ENCODE assay signal across 17 cellular contexts in the genomic region with DNA sequence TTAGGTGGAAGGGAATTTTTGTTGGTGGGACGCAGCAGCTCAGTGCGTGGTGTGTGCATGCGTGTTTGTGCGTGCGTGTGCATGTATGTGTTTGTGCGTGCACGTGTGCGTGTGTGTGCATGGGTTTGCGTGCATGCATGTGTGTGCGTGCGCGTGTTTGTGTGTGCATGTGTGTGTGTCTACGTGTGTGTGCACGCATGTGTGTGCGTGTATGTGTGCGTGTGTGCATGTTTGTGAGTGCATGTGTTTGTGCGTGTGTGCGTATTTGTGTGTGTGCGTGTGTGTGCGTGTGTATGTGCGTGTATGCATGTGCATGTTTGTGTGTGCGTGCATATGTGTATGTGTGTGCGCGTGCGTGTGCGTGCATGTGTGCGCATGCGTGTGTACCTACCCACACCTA. TPM values are rescaled to one million over a fixed set of nuclear protein-coding genes. Genes with fewer than 3 reads are reported as not detected.
DNase-seq lines count a peak whose midpoint lies in the region; ATAC-seq and TF ChIP-seq lines count a peak whose summit lies in the region.
"Had no signal": no experiment of that assay in that cellular context is flagged by ENCODE, and none has a peak within 500 bp of the region (broad histone marks: within the 10 kb centered on the region; RNA-seq: fewer than 3 reads in every experiment).

No MANE protein-coding gene starts in this region.

- H3K36me3 Mint-ChIP-seq in activated naive CD4-positive, alpha-beta T cell treated with anti-CD3 and anti-CD28 coated beads for 36 hours (ENCODE audit: low read depth): no peaks in the 10 kb centered on the region
- no peaks in the 10 kb centered on the region for H3K36me3 Mint-ChIP-seq in activated naive CD4-positive, alpha-beta T cell treated with anti-CD3 and anti-CD28 coated beads, Interleukin-2, amount 50 U/mL, for 72 hours
- H3K36me3 Mint-ChIP-seq in T-helper 17 cell (ENCODE audit: low read depth): no peaks in the 10 kb centered on the region

- CTCF ChIA-PET in activated naive CD4-positive, alpha-beta T cell treated with anti-CD3 and anti-CD28 coated beads for 36 hours (lab: Charles Lee): interaction anchor here (0.6 to 1.1 kb wide), 4 partner anchors 46 to 289 kb away, joined by 3 to 5 read pairs (median 3); no protein-coding TSS in a partner anchor

- H3K36me3 ChIP-seq in iPS-15b (ENCODE audit: control insufficient read depth, insufficient read depth, low read length): no peaks in the 10 kb centered on the region
- no peaks in the 10 kb centered on the region for H3K36me3 ChIP-seq in stomach smooth muscle (ENCODE audit: control insufficient read depth in 2 of 2, insufficient read depth in 2 of 2, low read length in 2 of 2)
- no peaks in the 10 kb centered on the region for H3K36me3 ChIP-seq in adrenal gland (replicated peaks in 1 of 2)
- H3K36me3 ChIP-seq in H7 (replicated peaks; ENCODE audit: control insufficient read depth, insufficient read depth, low read length): no peaks in the 10 kb centered on the region
- H3K36me3 ChIP-seq: neutrophil, thoracic aorta had no signal

- no peaks in the 10 kb centered on the region for H3K27me3 Mint-ChIP-seq in activated naive CD4-positive, alpha-beta T cell treated with anti-CD3 and anti-CD28 coated beads for 36 hours (ENCODE audit: low read depth)
- H3K27me3 Mint-ChIP-seq in T-helper 17 cell: peaks cover 26% of the 10 kb centered on the region

- H3K27ac Mint-ChIP-seq in activated naive CD4-positive, alpha-beta T cell treated with anti-CD3 and anti-CD28 coated beads for 36 hours: no peak overlapping the region
- H3K27ac Mint-ChIP-seq in activated naive CD4-positive, alpha-beta T cell treated with anti-CD3 and anti-CD28 coated beads, Interleukin-2, amount 50 U/mL, for 72 hours: peak overlapping the region in 1 of 2 donors; percentile 6
- H3K27ac Mint-ChIP-seq in T-helper 17 cell: no peak overlapping the region
- H3K27ac Mint-ChIP-seq: activated T-helper 2 cell treated with anti-CD3 and anti-CD28 coated beads, Interferon-gamma antibody, Interleukin-2, Interleukin-4, amounts not matched to agents 10 μg/mL and 5 μg/mL and 100 μg/mL, durations not matched to agents 14 hours and 24 hours and 36 hours had no signal

- H3K9me3 ChIP-seq in T-helper 17 cell (ENCODE audit: control insufficient read depth, low read length, poor library complexity, severe bottlenecking) (no peaks in the 10 kb centered on the region), iPS-15b (ENCODE audit: control insufficient read depth, insufficient read depth, low read length) (no peaks in the 10 kb centered on the region), stomach smooth muscle (ENCODE audit: control insufficient read depth in 2 of 2, low read length in 2 of 2) (no peaks in the 10 kb centered on the region), adrenal gland (replicated peaks in 1 of 3) (no peaks in the 10 kb centered on the region)
- H3K9me3 ChIP-seq: left lung, neutrophil, Peyer's patch, spleen, thoracic aorta had no signal

- no peaks in the 10 kb centered on the region for H3K9me3 Mint-ChIP-seq in activated naive CD4-positive, alpha-beta T cell treated with anti-CD3 and anti-CD28 coated beads for 36 hours
- no peaks in the 10 kb centered on the region for H3K9me3 Mint-ChIP-seq in activated naive CD4-positive, alpha-beta T cell treated with anti-CD3 and anti-CD28 coated beads, Interleukin-2, amount 50 U/mL, for 72 hours
- H3K9me3 Mint-ChIP-seq: activated CD4-positive, alpha-beta T cell treated with anti-CD3 and anti-CD28 coated beads, Interleukin-2, amount 10 ng/mL, durations not matched to agents 7 days and 5 days; activated T-helper 2 cell treated with anti-CD3 and anti-CD28 coated beads, Interferon-gamma antibody, Interleukin-2, Interleukin-4, amounts not matched to agents 10 μg/mL and 5 μg/mL and 100 μg/mL, durations not matched to agents 14 hours and 24 hours and 36 hours; T-cell had no signal

- no peak for DNase-seq in activated naive CD4-positive, alpha-beta T cell treated with anti-CD3 and anti-CD28 coated beads for 36 hours
- no peak for DNase-seq in activated naive CD4-positive, alpha-beta T cell treated with anti-CD3 and anti-CD28 coated beads, Interleukin-2, amount 50 U/mL, for 72 hours (ENCODE audit: low spot score in 2 of 2)
- no peak for DNase-seq in T-helper 17 cell
- DNase-seq in adrenal gland: no peak
- no peak for DNase-seq in H7

- WGBS in adrenal gland, 4 donors: 78 to 93% (median 84%) methylated on average over 28 of the region's 28 CpGs

- ATAC-seq in activated naive CD4-positive, alpha-beta T cell treated with anti-CD3 and anti-CD28 coated beads, Interleukin-2, amount 50 U/mL, for 72 hours: no peak
- ATAC-seq in T-helper 17 cell (no peak), HG03095 (IDR thresholded peaks at IDR 0.05; ENCODE audit: unreplicated experiment) (no peak)

- no peak for TF ChIP-seq CTCF in adrenal gland (IDR thresholded peaks at IDR 0.05)

- no peak for TF ChIP-seq POLR2A in adrenal gland (IDR thresholded peaks at IDR 0.05)

- H3K4me3 ChIP-seq in iPS-15b (ENCODE audit: low read depth, low read length): peak overlapping the region; percentile 38
- H3K4me3 ChIP-seq in stomach smooth muscle (ENCODE audit: low read length in 2 of 2): peak overlapping the region; percentile 50 to 73
- peak overlapping the region in 1 of 4 donors; percentile 58 for H3K4me3 ChIP-seq in adrenal gland
- no peak overlapping the region for H3K4me3 ChIP-seq in H7 (ENCODE audit: insufficient read depth, low read depth, low read length)
- H3K4me3 ChIP-seq: left lung had no signal

- intact Hi-C loops in activated naive CD4-positive, alpha-beta T cell treated with anti-CD3 and anti-CD28 coated beads for 36 hours (cut with micrococcal nuclease): no loop called here
- intact Hi-C loops in adrenal gland (cut with DNase I): loop anchor here in 1 of 2 donors (10.0 kb wide), 2 partner anchors 71 to 251 kb away; a partner anchor contains a TSS

- H3K9ac ChIP-seq in iPS-15b (ENCODE audit: low read depth, low read length) (no peak overlapping the region), stomach smooth muscle (ENCODE audit: low read length in 2 of 2) (no peak overlapping the region)
- H3K9ac ChIP-seq: KMS-11 had no signal

- peaks cover 11% of the 10 kb centered on the region for H3K4me1 ChIP-seq in iPS-15b (ENCODE audit: control insufficient read depth, insufficient read depth, low read length)
- H3K4me1 ChIP-seq in stomach smooth muscle (ENCODE audit: control insufficient read depth, insufficient read depth, low read length): peaks cover 11% of the 10 kb centered on the region
- H3K4me1 ChIP-seq in adrenal gland (replicated peaks in 1 of 2): peaks cover 8 to 19% of the 10 kb centered on the region in 2 donors

- H3K4me3 Mint-ChIP-seq in activated naive CD4-positive, alpha-beta T cell treated with anti-CD3 and anti-CD28 coated beads for 36 hours: peak overlapping the region; percentile 57
- H3K4me3 Mint-ChIP-seq in T-helper 17 cell: peak overlapping the region; percentile 83

- H3K27ac ChIP-seq in stomach smooth muscle (ENCODE audit: low read length) (no peak overlapping the region), adrenal gland (no peak overlapping the region)
- H3K27ac ChIP-seq: KMS-11, left lung, neutrophil, Peyer's patch, spleen, thoracic aorta had no signal

- peaks cover 2% of the 10 kb centered on the region for H3K27me3 ChIP-seq in iPS-15b (ENCODE audit: control insufficient read depth, insufficient read depth, low read length)
- no peaks in the 10 kb centered on the region for H3K27me3 ChIP-seq in stomach smooth muscle (ENCODE audit: control insufficient read depth in 1 of 2, insufficient read depth in 2 of 2, low read length in 2 of 2)
- H3K27me3 ChIP-seq in adrenal gland: no peaks in the 10 kb centered on the region
- H3K27me3 ChIP-seq in H7 (ENCODE audit: control insufficient read depth, insufficient read depth, low read length): no peaks in the 10 kb centered on the region
- H3K27me3 ChIP-seq: left lung, Peyer's patch had no signal

- H3K4me1 Mint-ChIP-seq in activated naive CD4-positive, alpha-beta T cell treated with anti-CD3 and anti-CD28 coated beads for 36 hours (ENCODE audit: low read depth): peaks cover 11% of the 10 kb centered on the region
- peaks cover 11% of the 10 kb centered on the region for H3K4me1 Mint-ChIP-seq in T-helper 17 cell

RNA-seq across cellular contexts. Expression of a gene that starts 20.2 kb away (rescaled TPM):
- 100 to 1,000 TPM; 230 TPM for total RNA-seq in activated naive CD4-positive, alpha-beta T cell treated with anti-CD3 and anti-CD28 coated beads for 36 hours
- total RNA-seq in activated naive CD4-positive, alpha-beta T cell treated with anti-CD3 and anti-CD28 coated beads, Interleukin-2, amount 50 U/mL, for 72 hours: 100 to 1,000 TPM; 208 to 242 TPM
- total RNA-seq in T-helper 17 cell: 100 to 1,000 TPM; 113 to 116 TPM
- 100 to 1,000 TPM in 7 of 8 donors, 10 to 100 TPM in 1; 78.6 to 299 (median 180) TPM for total RNA-seq in adrenal gland
- polyA plus RNA-seq in adrenal gland: 100 to 1,000 TPM; 156 to 256 (median 235) TPM
- 229 and 244 TPM in 2 replicates for total RNA-seq in H7 (2014; rRNA removed; shearing (Covaris generic))
